Comparison of ENCODE assay signal across 8 cellular contexts in the genomic region with DNA sequence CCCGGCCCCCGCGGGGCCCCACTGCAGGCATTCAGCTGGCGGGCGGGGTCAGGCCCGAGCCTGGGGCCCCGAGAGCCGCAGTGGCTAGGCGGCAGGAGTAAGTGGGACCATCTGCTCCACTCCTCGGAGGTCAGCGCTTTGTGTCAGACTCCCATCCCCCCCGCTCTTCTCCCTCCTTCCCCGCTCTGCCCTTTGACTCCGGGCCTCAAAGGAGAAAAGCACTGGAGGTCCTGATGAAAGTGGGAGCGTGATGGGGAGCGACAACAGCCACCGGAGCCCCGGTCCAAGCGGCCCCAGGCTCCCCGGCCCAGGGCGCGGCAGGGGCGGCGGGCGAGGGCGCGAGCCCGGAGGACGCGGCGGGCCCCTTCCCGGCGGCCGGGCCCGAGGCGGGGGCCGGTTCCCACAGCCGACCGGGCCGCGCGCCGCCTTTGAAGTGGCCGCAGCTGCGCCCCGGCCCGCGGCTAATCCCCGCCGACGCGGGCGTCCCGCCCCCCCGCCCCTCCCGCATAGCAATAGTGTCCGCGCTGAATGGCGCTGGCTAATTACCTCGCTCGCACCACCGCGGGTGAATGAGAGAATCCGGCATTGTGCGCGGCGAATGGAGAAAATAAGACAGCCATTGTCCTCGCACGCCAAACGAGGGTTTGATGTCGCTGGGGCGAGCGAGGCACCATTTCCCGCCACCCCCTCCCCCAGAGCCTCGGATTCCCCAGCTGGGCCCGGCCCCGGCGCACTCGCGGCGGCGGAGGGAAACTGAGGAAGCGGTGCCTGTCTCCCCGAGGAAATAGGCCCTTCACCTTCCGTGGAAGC. TPM values are rescaled to one million over a fixed set of nuclear protein-coding genes. Genes with fewer than 3 reads are reported as not detected.
DNase-seq lines count a peak whose midpoint lies in the region; ATAC-seq and TF ChIP-seq lines count a peak whose summit lies in the region.

No MANE protein-coding gene starts in this region.

- H3K4me2 ChIP-seq in osteoblast (ENCODE audit: insufficient read depth, low read length) = no peak overlapping the region

- DNase-seq in BJ (ENCODE audit: low read depth) = no peak
- DNase-seq in RWPE2 (ENCODE audit: low spot score) = no peak
- peak; percentile 78 for DNase-seq in glutamatergic neuron
- DNase-seq in osteoblast (ENCODE audit: insufficient read length, low spot score, missing footprints) = peak; percentile 75
- no peak for DNase-seq in GM13977 (ENCODE audit: low spot score)
- no peak for DNase-seq in RWPE1 (ENCODE audit: low spot score)
- no peak for DNase-seq in AG08395 (ENCODE audit: low spot score)

- CTCF ChIA-PET in BJ (lab: Yijun Ruan, JAX) = interaction anchor here (1.9 kb wide), 1 partner anchor 29 kb away, joined by 5 read pairs; no protein-coding TSS in a partner anchor
- CTCF ChIA-PET in RWPE1 (lab: Yijun Ruan, JAX) = no interaction called here

- ATAC-seq in RWPE2 (ENCODE audit: low read depth) (peak; percentile 29; the same call in 1 of the 3 replicates), GM18868 (IDR thresholded peaks at IDR 0.05; ENCODE audit: unreplicated experiment) (no peak)

- peaks cover 11% of the 10 kb centered on the region for H3K9me3 Mint-ChIP-seq in glutamatergic neuron (ENCODE audit: unreplicated experiment)

- H3K4me1 Mint-ChIP-seq in glutamatergic neuron (ENCODE audit: low read depth, unreplicated experiment) = peaks cover 30% of the 10 kb centered on the region

- H3K36me3 ChIP-seq in BJ (ENCODE audit: control insufficient read depth, insufficient read depth, low read length) = no peaks in the 10 kb centered on the region
- H3K36me3 ChIP-seq in RWPE2 (ENCODE audit: low read depth) = no peaks in the 10 kb centered on the region
- H3K36me3 ChIP-seq in osteoblast (ENCODE audit: insufficient read depth, low read length) = no peaks in the 10 kb centered on the region

- no peaks in the 10 kb centered on the region for H3K79me2 ChIP-seq in osteoblast (ENCODE audit: insufficient read depth, low read length)

- H4K20me1 ChIP-seq in osteoblast (ENCODE audit: insufficient read depth, low read length) = no peaks in the 10 kb centered on the region

- H3K27me3 ChIP-seq in BJ (ENCODE audit: control insufficient read depth, insufficient read depth, low read length) (peaks cover 27% of the 10 kb centered on the region), RWPE2 (ENCODE audit: insufficient read depth, poor library complexity, severe bottlenecking) (peaks cover 62% of the 10 kb centered on the region), osteoblast (ENCODE audit: insufficient read depth, low read length) (peaks cover 46% of the 10 kb centered on the region)

- H3K4me1 ChIP-seq in RWPE2 (ENCODE audit: insufficient read depth, poor library complexity, severe bottlenecking) = no peaks in the 10 kb centered on the region
- no peaks in the 10 kb centered on the region for H3K4me1 ChIP-seq in osteoblast (ENCODE audit: insufficient read depth, low read length)

- peak overlapping the region; percentile 92 for H3K27ac Mint-ChIP-seq in glutamatergic neuron (ENCODE audit: unreplicated experiment)

- H3K27ac ChIP-seq in RWPE2 (ENCODE audit: poor library complexity, severe bottlenecking) (no peak overlapping the region), osteoblast (ENCODE audit: low read depth, low read length) (no peak overlapping the region), RWPE1 (no peak overlapping the region)

- H3K9me3 ChIP-seq in RWPE2 (ENCODE audit: severe bottlenecking) (peaks cover 8% of the 10 kb centered on the region), osteoblast (ENCODE audit: low read depth, low read length) (no peaks in the 10 kb centered on the region)

- TF ChIP-seq CTCF in BJ (IDR thresholded peaks at IDR 0.05; ENCODE audit: insufficient read depth, low read depth, low read length) (no peak), RWPE2 (IDR thresholded peaks at IDR 0.05; ENCODE audit: poor library complexity, severe bottlenecking) (no peak), glutamatergic neuron (IDR thresholded peaks at IDR 0.05; ENCODE audit: partially characterized antibody, unreplicated experiment) (no peak), osteoblast (IDR thresholded peaks at IDR 0.05; ENCODE audit: extremely low read depth, low read depth, low read length) (no peak), GM13977 (IDR thresholded peaks at IDR 0.05; ENCODE audit: extremely low read depth, insufficient read depth, missing control alignments) (no peak), RWPE1 (conservative IDR thresholded peaks at IDR 0.05; ENCODE audit: low read depth) (no peak)

- H3K4me3 ChIP-seq in BJ (ENCODE audit: low read depth, low read length) = peak overlapping the region; percentile 26
- H3K4me3 ChIP-seq in RWPE2 (ENCODE audit: severe bottlenecking) = peak overlapping the region; percentile 1
- H3K4me3 ChIP-seq in osteoblast (ENCODE audit: insufficient read depth, low read length) = no peak overlapping the region

- peaks cover 8% of the 10 kb centered on the region for H3K36me3 Mint-ChIP-seq in glutamatergic neuron (ENCODE audit: unreplicated experiment)

- POLR2A ChIA-PET in BJ (lab: Charles Lee) (no interaction called here), RWPE1 (lab: Yijun Ruan, JAX; ENCODE audit: low non-redundant PET) (interaction anchor here (0.6 kb wide), 1 partner anchor 50 kb away, joined by 4 read pairs; no protein-coding TSS in a partner anchor)

- peaks cover 13% of the 10 kb centered on the region for H3K27me3 Mint-ChIP-seq in glutamatergic neuron (ENCODE audit: unreplicated experiment)

- in situ Hi-C loops in GM13977 (cut with MboI; ENCODE audit: low pct_unique_long_range_greater_than_20kb, low sequenced_read_pairs, unreplicated experiment) = no loop called here

- no peak overlapping the region for H2AFZ ChIP-seq in osteoblast (ENCODE audit: low read length)

- peak overlapping the region; percentile 84 for H3K4me3 Mint-ChIP-seq in glutamatergic neuron (ENCODE audit: unreplicated experiment)

RNA-seq across cellular contexts. Expression of gene IGDCC3, which starts 22.4 kb away (rescaled TPM):
- polyA plus RNA-seq in BJ (2011; rRNA removed) = not detected in 2 replicates
- polyA minus RNA-seq in BJ (2011; rRNA and poly(A)+ RNA removed) = not detected in 2 replicates
- total RNA-seq in glutamatergic neuron (ENCODE audit: unreplicated experiment) (342 TPM), osteoblast (0.29 TPM in 1 of 2 replicates, not detected in the other)

RNA-seq across cellular contexts. Expression of gene RNU5B-1, which starts 50.9 kb away (rescaled TPM):
- polyA plus RNA-seq in BJ (2011; rRNA removed) = not detected in 2 replicates
- under 0.01 TPM in 2 replicates for polyA minus RNA-seq in BJ (2011; rRNA and poly(A)+ RNA removed)
- total RNA-seq in glutamatergic neuron (ENCODE audit: unreplicated experiment) (not detected), osteoblast (not detected in 2 replicates)

RNA-seq across cellular contexts. Expression of gene RNU5A-1, which starts 59.5 kb away (rescaled TPM):
- not detected in 2 replicates for polyA plus RNA-seq in BJ (2011; rRNA removed)
- polyA minus RNA-seq in BJ (2011; rRNA and poly(A)+ RNA removed) = under 0.01 TPM in 2 replicates
- total RNA-seq in glutamatergic neuron (ENCODE audit: unreplicated experiment) = not detected
- not detected in 2 replicates for total RNA-seq in osteoblast

Comparison
In these comparisons a context has a peak if more than half of its experiments do, and no peak if none do; other contexts are left out.
1. DNase-seq: peak in glutamatergic neuron (single experiment) and osteoblast (single experiment); none in BJ (single experiment), RWPE2 (single experiment), GM13977 (single experiment), RWPE1 (single experiment) and AG08395 (single experiment).
2. RNA of gene IGDCC3, which starts 22.4 kb away (total RNA-seq): 342 TPM in glutamatergic neuron (single experiment); 0.29 TPM in osteoblast; every median in the first group is over 100 times any median in the second.
3. RNA of gene RNU5B-1, which starts 50.9 kb away (total RNA-seq): not detected in glutamatergic neuron (single experiment); not detected in osteoblast; every median in the first group is over 10 times any median in the second.